Comparison of ENCODE assay signal across 8 cellular contexts in genomic region chr2:76279142-76279541, GRCh38.
"Had no signal": no experiment of that assay in that cellular context is flagged by ENCODE, and none has a peak within 500 bp of the region (broad histone marks: within the 10 kb centered on the region; RNA-seq: fewer than 3 reads in every experiment).

No MANE protein-coding gene starts in this region.

- H3K9me3 ChIP-seq: HAP-1 had no signal

- ATAC-seq: HCT116 had no signal

- H3K27me3 Mint-ChIP-seq: IgD-negative memory B cell had no signal

- H3K36me3 ChIP-seq: HAP-1 had no signal

- H3K4me1 Mint-ChIP-seq: IgD-negative memory B cell had no signal

- DNase-seq: GOT3, H7, HFFc6, KG1 had no signal

- H3K4me3 Mint-ChIP-seq: HFFc6, IgD-negative memory B cell had no signal

- H3K27ac Mint-ChIP-seq: HFFc6, IgD-negative memory B cell had no signal

- H3K27ac ChIP-seq: HL-60 had no signal

- H3K36me3 Mint-ChIP-seq: IgD-negative memory B cell had no signal

- H3K4me3 ChIP-seq: HAP-1 had no signal

- H3K4me1 ChIP-seq: HAP-1 had no signal
